ENCODE assay signal across 19 cellular contexts in the genomic region with DNA sequence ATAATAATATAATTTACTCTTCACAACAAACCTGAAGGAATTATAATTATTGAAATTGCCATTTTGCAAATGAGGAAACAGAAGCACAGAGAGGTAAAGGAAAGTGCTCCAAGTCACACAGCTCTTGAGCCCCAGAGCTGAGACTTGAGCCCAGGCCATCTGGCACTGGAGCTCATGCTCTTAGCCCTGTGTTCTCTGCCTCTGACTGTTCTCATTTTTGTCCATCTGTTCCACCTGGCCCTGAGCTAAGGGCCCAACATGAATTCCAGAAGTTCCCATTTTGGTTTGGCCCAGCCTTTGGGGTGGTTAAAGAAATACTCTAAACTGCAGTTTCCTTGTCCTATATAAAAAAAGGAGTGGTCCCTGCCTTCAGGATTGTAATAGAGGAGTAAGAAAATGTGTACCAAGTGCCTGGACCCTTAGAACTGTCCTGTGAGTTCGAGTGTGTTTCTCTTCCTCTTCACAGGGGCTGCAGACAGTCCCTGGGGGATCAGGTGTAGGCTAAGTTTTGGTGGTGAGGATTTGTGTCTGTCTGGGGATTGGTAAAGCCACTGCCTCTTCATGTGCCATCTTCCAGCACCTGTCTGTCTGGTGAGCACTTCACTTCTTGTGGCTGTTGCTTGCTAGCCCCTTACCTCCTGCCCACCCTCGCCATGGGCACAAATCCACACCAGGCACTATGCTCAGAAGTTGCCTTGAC.
"Had no signal": no experiment of that assay in that cellular context is flagged by ENCODE, and none has a peak within 500 bp of the region (broad histone marks: within the 10 kb centered on the region; RNA-seq: fewer than 3 reads in every experiment).

No MANE protein-coding gene starts in this region.

- DNase-seq: activated CD4-positive, alpha-beta T cell treated with anti-CD3 and anti-CD28 coated beads for 1 hour; activated CD4-positive, alpha-beta T cell treated with anti-CD3 and anti-CD28 coated beads, Interleukin-2, amount 50 U/mL, for 48 hours; activated gamma-delta T cell treated with Interleukin-2 at 50 U/mL for 16 hours; activated naive CD8-positive, alpha-beta T cell treated with anti-CD3 and anti-CD28 coated beads, Interleukin-2, amount 10 ng/mL, durations not matched to agents 7 days and 5 days; activated T-cell treated with anti-CD3 and anti-CD28 coated beads, Interleukin-2, amount 50 U/mL, for 4 hours; effector CD4-positive, alpha-beta T cell; foreskin keratinocyte; heart left ventricle; left lung; psoas muscle; sigmoid colon; stimulated activated CD4-positive, alpha-beta T cell treated with anti-CD3 and anti-CD28 coated beads, Interleukin-12 subunit alpha, Interleukin-12 subunit beta, amount 100 ng/mL, for 4 hours; testis; upper lobe of right lung had no signal

- H3K9me3 ChIP-seq: heart left ventricle, left lung, psoas muscle, sigmoid colon, testis, upper lobe of right lung had no signal

- ATAC-seq: activated T-cell treated with anti-CD3 and anti-CD28 coated beads, Interleukin-2, amount 50 U/mL, for 4 hours; foreskin keratinocyte; heart left ventricle; left lung; psoas muscle; upper lobe of right lung had no signal

- H3K4me3 ChIP-seq: cardiac muscle cell, coronary artery, heart left ventricle, left lung, psoas muscle, sigmoid colon, testis, upper lobe of right lung had no signal

- H3K27me3 ChIP-seq: cardiac muscle cell, foreskin keratinocyte, heart left ventricle, left lung, sigmoid colon, testis, upper lobe of right lung had no signal

- FAIRE-seq: astrocyte, endothelial cell of umbilical vein, islet of Langerhans had no signal

- H3K36me3 ChIP-seq: cardiac muscle cell, sigmoid colon had no signal

- H3K27ac ChIP-seq: cardiac muscle cell, coronary artery, foreskin keratinocyte, heart left ventricle, left lung, psoas muscle, sigmoid colon, testis, upper lobe of right lung had no signal

- H3K4me1 ChIP-seq: foreskin keratinocyte had no signal
